8 cellular contexts compared by ENCODE assay signal in the genomic region with DNA sequence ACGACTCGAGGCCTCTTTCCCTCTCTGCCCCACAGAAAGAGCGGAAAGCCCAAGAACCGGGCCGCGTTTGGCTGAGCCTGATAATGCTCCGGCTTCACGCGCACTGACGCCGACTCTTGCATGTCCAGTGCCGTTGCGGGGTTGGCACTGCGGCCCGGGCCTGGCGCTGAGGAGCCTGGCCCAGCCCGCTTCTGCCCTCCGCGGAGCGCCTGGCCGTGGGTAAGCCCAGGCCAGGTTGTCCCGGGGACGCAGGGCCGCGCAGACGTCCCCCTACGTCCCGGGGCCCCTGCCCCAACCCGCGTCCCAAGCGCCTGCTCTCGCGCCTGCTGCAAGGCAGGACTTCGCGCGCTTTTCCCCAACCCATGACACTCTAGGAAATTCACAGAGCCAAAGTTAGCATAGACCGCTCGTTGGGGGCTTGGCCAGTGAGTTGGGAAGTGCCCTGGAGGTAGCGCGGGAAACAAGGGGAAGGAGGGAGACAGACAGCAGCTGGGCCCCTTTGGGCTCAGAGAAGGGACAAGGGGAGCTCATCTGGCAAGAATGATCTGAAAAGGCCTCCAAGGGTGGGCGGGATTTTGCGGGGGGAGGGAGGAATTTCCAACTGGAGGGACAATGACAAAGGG. TPM values are rescaled to one million over a fixed set of nuclear protein-coding genes. Genes with fewer than 3 reads are reported as not detected.
A peak's percentile ranks its signal among the peaks of the same experiment; 100 is the strongest.
DNase-seq lines count a peak whose midpoint lies in the region; ATAC-seq and TF ChIP-seq lines count a peak whose summit lies in the region.

No MANE protein-coding gene starts in this region.

- H3K4me3 ChIP-seq in GM08714 (ENCODE audit: low read length), result peak overlapping the region; percentile 14; the same call in 1 of the 2 replicates
- H3K4me3 ChIP-seq in HL-60 (replicated peaks; ENCODE audit: insufficient read depth, low read length), result peak overlapping the region; percentile 92
- H3K4me3 ChIP-seq in effector memory CD4-positive, alpha-beta T cell (ENCODE audit: insufficient read depth, low read depth, low read length, poor library complexity, severe bottlenecking), result peak overlapping the region; percentile 97
- H3K4me3 ChIP-seq in muscle layer of duodenum (ENCODE audit: low read depth in 1 of 2, low read length in 2 of 2), result peak overlapping the region; percentile 44 to 95

- no peak for ATAC-seq in GM21423 (IDR thresholded peaks at IDR 0.05; ENCODE audit: unreplicated experiment)

- no peak overlapping the region for H3K27ac ChIP-seq in HL-60 (replicated peaks)
- peak overlapping the region; percentile 73 for H3K27ac ChIP-seq in effector memory CD4-positive, alpha-beta T cell (ENCODE audit: insufficient read depth, low read length, poor library complexity, severe bottlenecking)
- H3K27ac ChIP-seq in muscle layer of duodenum (ENCODE audit: low read length), result no peak overlapping the region

- in situ Hi-C loops in GM13977 (cut with MboI; ENCODE audit: low pct_unique_long_range_greater_than_20kb, low sequenced_read_pairs, unreplicated experiment), result no loop called here

- peaks cover 7% of the 10 kb centered on the region for H3K36me3 ChIP-seq in effector memory CD4-positive, alpha-beta T cell (ENCODE audit: control insufficient read depth, insufficient read depth, low read length)
- no peaks in the 10 kb centered on the region for H3K36me3 ChIP-seq in muscle layer of duodenum (ENCODE audit: control insufficient read depth in 1 of 2, insufficient read depth in 2 of 2, low read length in 2 of 2)

- DNase-seq in HL-60 (ENCODE audit: low read depth in 1 of 2, low spot score in 1 of 2) (no peak), HT-29 (ENCODE audit: low spot score) (no peak), GM13977 (ENCODE audit: low spot score) (no peak), retina (no peak)
- no peak for DNase-seq in effector memory CD4-positive, alpha-beta T cell

- no peaks in the 10 kb centered on the region for H3K27me3 ChIP-seq in HL-60 (ENCODE audit: insufficient read depth, poor library complexity, severe bottlenecking)
- H3K27me3 ChIP-seq in effector memory CD4-positive, alpha-beta T cell (replicated peaks; ENCODE audit: control insufficient read depth, insufficient read depth, low read length, poor library complexity, severe bottlenecking), result no peaks in the 10 kb centered on the region
- H3K27me3 ChIP-seq in muscle layer of duodenum (ENCODE audit: low read depth, low read length), result no peaks in the 10 kb centered on the region

- H3K4me1 ChIP-seq in effector memory CD4-positive, alpha-beta T cell (ENCODE audit: control insufficient read depth, insufficient read depth, low read length, poor library complexity, severe bottlenecking), result peaks cover 19% of the 10 kb centered on the region
- peaks cover 14 to 27% of the 10 kb centered on the region in 2 donors for H3K4me1 ChIP-seq in muscle layer of duodenum (ENCODE audit: control insufficient read depth in 1 of 2, insufficient read depth in 2 of 2, low read length in 2 of 2)

- TF ChIP-seq CTCF in HL-60 (IDR thresholded peaks at IDR 0.05; ENCODE audit: insufficient read depth, low read length) (no peak), GM13977 (IDR thresholded peaks at IDR 0.05; ENCODE audit: extremely low read depth, insufficient read depth, missing control alignments) (no peak)

- H3K9me3 ChIP-seq in effector memory CD4-positive, alpha-beta T cell (ENCODE audit: control insufficient read depth, low read length), result no peaks in the 10 kb centered on the region
- no peaks in the 10 kb centered on the region for H3K9me3 ChIP-seq in muscle layer of duodenum (ENCODE audit: control insufficient read depth in 1 of 2, low read length in 2 of 2)

RNA-seq across cellular contexts. Expression of a gene that starts 0.6 kb away (rescaled TPM):
- total RNA-seq in HT-29 (2014; rRNA removed; shearing (Covaris generic)), result 156 and 190 TPM in 2 replicates

Comparison
In these comparisons a context has a peak if more than half of its experiments do, and no peak if none do; other contexts are left out.
1. H3K4me3 ChIP-seq: peak in every context shown above with its lines; median percentile 97 in effector memory CD4-positive, alpha-beta T cell; 92 in HL-60; 70 in muscle layer of duodenum; 14 in GM08714.